Comparison of ENCODE assay signal across 34 cellular contexts in genomic region chr5:148512498-148512897, GRCh38.
"Had no signal": no experiment of that assay in that cellular context is flagged by ENCODE, and none has a peak within 500 bp of the region (broad histone marks: within the 10 kb centered on the region; RNA-seq: fewer than 3 reads in every experiment).

No MANE protein-coding gene starts in this region.

- H3K4me3 ChIP-seq: MG63 had no signal

- H3K36me3 ChIP-seq: MG63 had no signal

- DNase-seq: Karpas-422, Kasumi-1, MG63, MM.1S, MV-4-11, NCI-H1048, NCI-H1092, NCI-H1092 treated with DMSO at 0.1 percent for 48 hours, NCI-H1105, NCI-H1105 treated with DMSO at 0.1 percent for 48 hours, NCI-H1417, NCI-H1417 treated with DMSO at 0.1 percent for 48 hours, NCI-H1436, NCI-H1436 treated with DMSO at 0.1 percent for 48 hours, NCI-H146, NCI-H1694, NCI-H1694 treated with DMSO at 0.1 percent for 48 hours, NCI-H187, NCI-H187 treated with DMSO at 0.1 percent for 48 hours, NCI-H1930, NCI-H2029, NCI-H2029 treated with DMSO at 0.1 percent for 48 hours, NCI-H2081, NCI-H2081 treated with DMSO at 0.1 percent for 48 hours, NCI-H2107, NCI-H2171, NCI-H2171 treated with DMSO at 0.1 percent for 48 hours, NCI-H2227 treated with DMSO at 0.1 percent for 48 hours, NCI-H226, NCI-H345, NCI-H446, NCI-H446 treated with DMSO at 0.1 percent for 48 hours, NCI-H510A had no signal

- H3K4me2 ChIP-seq: KMS-11 had no signal

- H3K9ac ChIP-seq: KMS-11 had no signal

- H3K27ac ChIP-seq: KMS-11 had no signal
